Comparison of ENCODE assay signal across 12 cellular contexts in genomic region chr3:18657858-18658820, GRCh38.
A peak's percentile ranks its signal among the peaks of the same experiment; 100 is the strongest.
DNase-seq lines count a peak whose midpoint lies in the region; ATAC-seq, FAIRE-seq and TF ChIP-seq lines count a peak whose summit lies in the region.
"Had no signal": no experiment of that assay in that cellular context is flagged by ENCODE, and none has a peak within 500 bp of the region (broad histone marks: within the 10 kb centered on the region; RNA-seq: fewer than 3 reads in every experiment).

No MANE protein-coding gene starts in this region.

- no peak for FAIRE-seq in keratinocyte (lab: Jason Lieb, UNC)

- peaks cover 0 to 3% (median 0%) of the 10 kb centered on the region in 7 donors for H3K9me3 Mint-ChIP-seq in CD4-positive, CD25-positive, alpha-beta regulatory T cell
- peaks cover 6% of the 10 kb centered on the region for H3K9me3 Mint-ChIP-seq in WTC11

- H3K9me1 ChIP-seq in keratinocyte (ENCODE audit: control insufficient read depth, extremely low read depth, insufficient read depth, low read length), result no peaks in the 10 kb centered on the region

- H3K36me3 Mint-ChIP-seq in CD4-positive, CD25-positive, alpha-beta regulatory T cell, result no peaks in the 10 kb centered on the region
- no peaks in the 10 kb centered on the region for H3K36me3 Mint-ChIP-seq in WTC11
- H3K36me3 Mint-ChIP-seq: brain, memory B cell had no signal

- no peaks in the 10 kb centered on the region for H4K20me1 ChIP-seq in keratinocyte (ENCODE audit: control insufficient read depth, extremely low read depth, insufficient read depth, low read length)

- peak in 1 of 2 donors; percentile 37 for ATAC-seq in CD4-positive, CD25-positive, alpha-beta regulatory T cell (ENCODE audit: low read depth in 2 of 2)
- ATAC-seq in WTC11 (peak; percentile 70), HG03439 (IDR thresholded peaks at IDR 0.05; ENCODE audit: unreplicated experiment) (no peak)

- no peak overlapping the region for H3K4me2 ChIP-seq in keratinocyte (ENCODE audit: control insufficient read depth, extremely low read depth, insufficient read depth, low read depth, low read length)

- POLR2A ChIA-PET in WTC11 (lab: Charles Lee), result no interaction called here

- H3K4me3 Mint-ChIP-seq in CD4-positive, CD25-positive, alpha-beta regulatory T cell, result peak overlapping the region in 1 of 4 donors; percentile 29
- no peak overlapping the region for H3K4me3 Mint-ChIP-seq in WTC11
- H3K4me3 Mint-ChIP-seq: brain, memory B cell had no signal

- CTCF ChIA-PET in WTC11 (lab: Charles Lee), result no interaction called here

- no peaks in the 10 kb centered on the region for H3K9me3 ChIP-seq in CD4-positive, CD25-positive, alpha-beta regulatory T cell (ENCODE audit: control insufficient read depth in 2 of 2, low read length in 2 of 2)
- H3K9me3 ChIP-seq in keratinocyte (ENCODE audit: control insufficient read depth, low read depth, low read length), result no peaks in the 10 kb centered on the region

- H3K27ac Mint-ChIP-seq in CD4-positive, CD25-positive, alpha-beta regulatory T cell, result peak overlapping the region in 2 of 3 donors; percentile 15 to 60
- no peak overlapping the region for H3K27ac Mint-ChIP-seq in WTC11
- H3K27ac Mint-ChIP-seq: brain, memory B cell had no signal

- peaks cover 4% of the 10 kb centered on the region for H3K27me3 Mint-ChIP-seq in CD4-positive, CD25-positive, alpha-beta regulatory T cell
- H3K27me3 Mint-ChIP-seq in WTC11 (ENCODE audit: low read depth), result no peaks in the 10 kb centered on the region
- H3K27me3 Mint-ChIP-seq: brain had no signal

- H3K27me3 ChIP-seq in CD4-positive, CD25-positive, alpha-beta regulatory T cell (ENCODE audit: control insufficient read depth, insufficient read depth, low read length), result no peaks in the 10 kb centered on the region
- no peaks in the 10 kb centered on the region for H3K27me3 ChIP-seq in keratinocyte (ENCODE audit: control insufficient read depth, extremely low read depth, insufficient read depth, low read length)

- TF ChIP-seq CTCF in WTC11 (IDR thresholded peaks at IDR 0.05) (no peak), keratinocyte (optimal IDR thresholded peaks at IDR 0.05 in 1 of 3, IDR thresholded peaks at IDR 0.05 in 1 of 3, conservative IDR thresholded peaks at IDR 0.05 in 1 of 3; ENCODE audit: extremely low read depth in 1 of 3, insufficient read depth in 2 of 3, low read length in 3 of 3) (no peak)

- H2AFZ ChIP-seq in keratinocyte (ENCODE audit: control insufficient read depth, low read length), result peak overlapping the region; percentile 70

- H3K9ac ChIP-seq in keratinocyte (ENCODE audit: control insufficient read depth, extremely low read depth, insufficient read depth, low read length), result no peak overlapping the region

- dilution Hi-C loops in keratinocyte (cut with MboI; ENCODE audit: extremely low pct_ligation_motif_present, low sequenced_read_pairs), result no loop called here

- H3K27ac ChIP-seq in CD4-positive, CD25-positive, alpha-beta regulatory T cell (ENCODE audit: insufficient read depth, low read length, poor library complexity, severe bottlenecking), result no peak overlapping the region
- no peak overlapping the region for H3K27ac ChIP-seq in keratinocyte (ENCODE audit: control insufficient read depth, insufficient read depth, low read length)

- no peak overlapping the region for H3K4me3 ChIP-seq in CD4-positive, CD25-positive, alpha-beta regulatory T cell (ENCODE audit: low read depth, low read length)
- H3K4me3 ChIP-seq in keratinocyte (ENCODE audit: control insufficient read depth in 2 of 3, extremely low read depth in 1 of 3, insufficient read depth in 2 of 3, low read depth in 1 of 3, low read length in 3 of 3), result no peak overlapping the region

- peaks cover 8% of the 10 kb centered on the region for H3K4me1 ChIP-seq in CD4-positive, CD25-positive, alpha-beta regulatory T cell (ENCODE audit: control insufficient read depth, insufficient read depth, low read length, poor library complexity, severe bottlenecking)
- H3K4me1 ChIP-seq in keratinocyte (ENCODE audit: control insufficient read depth, extremely low read depth, insufficient read depth, low read length), result peaks cover 4% of the 10 kb centered on the region

- peaks cover 11 to 30% (median 18%) of the 10 kb centered on the region in 4 donors for H3K4me1 Mint-ChIP-seq in CD4-positive, CD25-positive, alpha-beta regulatory T cell
- peaks cover 4% of the 10 kb centered on the region; the same call in 1 of the 2 replicates for H3K4me1 Mint-ChIP-seq in WTC11
- H3K4me1 Mint-ChIP-seq: brain, memory B cell had no signal

- H3K36me3 ChIP-seq in CD4-positive, CD25-positive, alpha-beta regulatory T cell (ENCODE audit: control insufficient read depth, insufficient read depth, low read length), result no peaks in the 10 kb centered on the region
- no peaks in the 10 kb centered on the region for H3K36me3 ChIP-seq in keratinocyte (ENCODE audit: control insufficient read depth in 2 of 2, extremely low read depth in 1 of 2, insufficient read depth in 2 of 2, low read length in 2 of 2)

- peak in 1 of 3 donors; percentile 59 for DNase-seq in CD4-positive, CD25-positive, alpha-beta regulatory T cell
- peak; percentile 4 for DNase-seq in ELF-1 (ENCODE audit: low read depth, low spot score)
- DNase-seq in WTC11 (ENCODE audit: low spot score), result no peak
- DNase-seq in keratinocyte (ENCODE audit: low read depth, low spot score), result no peak
- DNase-seq in NAMALWA (ENCODE audit: low spot score), result no peak
- DNase-seq in foreskin melanocyte, result no peak
- DNase-seq: hippocampal formation, NCI-H1417, posterior cingulate gyrus had no signal

- H3K79me2 ChIP-seq in keratinocyte (ENCODE audit: control insufficient read depth, insufficient read depth, low read length), result no peaks in the 10 kb centered on the region

TF ChIP-seq in WTC11, 78 proteins besides CTCF, POLR2A, EP300 and RAD21:
- TF ChIP-seq CDX4 (CRISPR knock-in tag; IDR thresholded peaks at IDR 0.05; ENCODE audit: borderline replicate concordance) (no peak), NR1H2 (CRISPR knock-in tag; IDR thresholded peaks at IDR 0.05) (no peak)
